Comparison of ENCODE assay signal across 18 cellular contexts in genomic region chr20:62852196-62852595, GRCh38. TPM values are rescaled to one million over a fixed set of nuclear protein-coding genes. Genes with fewer than 3 reads are reported as not detected.
A peak's percentile ranks its signal among the peaks of the same experiment; 100 is the strongest.
DNase-seq lines count a peak whose midpoint lies in the region; ATAC-seq, FAIRE-seq and TF ChIP-seq lines count a peak whose summit lies in the region.
"Had no signal": no experiment of that assay in that cellular context is flagged by ENCODE, and none has a peak within 500 bp of the region (broad histone marks: within the 10 kb centered on the region; RNA-seq: fewer than 3 reads in every experiment).

No MANE protein-coding gene starts in this region.

- H3K79me2 ChIP-seq in OCI-LY3 (ENCODE audit: low read length): peaks cover 100% of the 10 kb centered on the region
- no peaks in the 10 kb centered on the region for H3K79me2 ChIP-seq in K562 (ENCODE audit: control insufficient read depth, insufficient read depth, low read length)

- no peak overlapping the region for H3K4me3 Mint-ChIP-seq in activated naive CD4-positive, alpha-beta T cell treated with anti-CD3 and anti-CD28 coated beads, Interleukin-2, amount 10 ng/mL, durations not matched to agents 7 days and 5 days
- H3K4me3 Mint-ChIP-seq: CD4-positive, alpha-beta T cell had no signal

- H3K27me3 ChIP-seq in BLaER1 (no peaks in the 10 kb centered on the region), OCI-LY3 (ENCODE audit: low read depth, low read length) (no peaks in the 10 kb centered on the region), K562 (ENCODE audit: control insufficient read depth in 2 of 2, insufficient read depth in 2 of 2, low read length in 2 of 2) (no peaks in the 10 kb centered on the region)
- H3K27me3 ChIP-seq: BE2C had no signal

- H3K4me2 ChIP-seq in BLaER1: peak overlapping the region; percentile 7; the same call in 1 of the 2 replicates
- no peak overlapping the region for H3K4me2 ChIP-seq in OCI-LY3 (ENCODE audit: low read length)
- H3K4me2 ChIP-seq in K562 (ENCODE audit: insufficient read depth, low read length): no peak overlapping the region

- H2AFZ ChIP-seq in OCI-LY3 (ENCODE audit: low read depth, low read length): no peak overlapping the region
- no peak overlapping the region for H2AFZ ChIP-seq in K562 (ENCODE audit: low read depth, low read length)
- H2AFZ ChIP-seq: GM23248 had no signal

- H3K9me3 ChIP-seq in BLaER1 (no peaks in the 10 kb centered on the region), OCI-LY3 (ENCODE audit: insufficient read depth, low read length) (no peaks in the 10 kb centered on the region), K562 (replicated peaks; ENCODE audit: control insufficient read depth, insufficient read depth, low read depth, low read length) (no peaks in the 10 kb centered on the region)
- H3K9me3 ChIP-seq: BE2C, Caco-2 had no signal

- in situ Hi-C loops in K562 (cut with MboI): no loop called here

- H3K9me1 ChIP-seq in K562 (ENCODE audit: control insufficient read depth, insufficient read depth, low read length): no peaks in the 10 kb centered on the region

- no peaks in the 10 kb centered on the region for H3K4me1 Mint-ChIP-seq in activated naive CD4-positive, alpha-beta T cell treated with anti-CD3 and anti-CD28 coated beads, Interleukin-2, amount 10 ng/mL, durations not matched to agents 7 days and 5 days

- H4K20me1 ChIP-seq in BLaER1 (peaks cover 92% of the 10 kb centered on the region), OCI-LY3 (ENCODE audit: insufficient read depth, low read length) (peaks cover 71% of the 10 kb centered on the region), K562 (replicated peaks; ENCODE audit: control insufficient read depth, insufficient read depth, low read length) (no peaks in the 10 kb centered on the region)

- H3K4me1 ChIP-seq in BLaER1 (peaks cover 48% of the 10 kb centered on the region), OCI-LY3 (ENCODE audit: low read length) (peaks cover 43% of the 10 kb centered on the region), K562 (replicated peaks in 1 of 2; ENCODE audit: control insufficient read depth in 2 of 2, insufficient read depth in 2 of 2, low read length in 2 of 2) (peaks cover 0 to 20% of the 10 kb centered on the region in 2 experiments; a peak in 2 of 5 replicates)
- H3K4me1 ChIP-seq: BE2C, Caco-2 had no signal

- peaks cover 94% of the 10 kb centered on the region for H3K36me3 ChIP-seq in BLaER1
- peaks cover 84% of the 10 kb centered on the region for H3K36me3 ChIP-seq in OCI-LY3 (replicated peaks; ENCODE audit: low read depth, low read length)
- peaks cover 76% of the 10 kb centered on the region for H3K36me3 ChIP-seq in K562 (ENCODE audit: control insufficient read depth, insufficient read depth, low read length)

- H3K4me3 ChIP-seq in BLaER1 (no peak overlapping the region), OCI-LY3 (ENCODE audit: low read length) (no peak overlapping the region), K562 (no peak overlapping the region)
- H3K4me3 ChIP-seq: GM23248 had no signal

- ATAC-seq in K562: no peak

- FAIRE-seq in K562 (lab: Jason Lieb, UNC): no peak
- FAIRE-seq: A204.1, D721Med, G401.6, GM12891 had no signal

- intact Hi-C loops in K562 (cut with micrococcal nuclease): no loop called here

- no peaks in the 10 kb centered on the region for H3K9me3 Mint-ChIP-seq in activated naive CD4-positive, alpha-beta T cell treated with anti-CD3 and anti-CD28 coated beads, Interleukin-2, amount 10 ng/mL, durations not matched to agents 7 days and 5 days
- H3K9me3 Mint-ChIP-seq: CD4-positive, alpha-beta T cell had no signal

- BruUV-seq in K562 (replicated peaks; lab: Mats Ljungman, UMichigan): no TSS peak

- H3K9ac ChIP-seq in BLaER1 (no peak overlapping the region), OCI-LY3 (ENCODE audit: low read length) (no peak overlapping the region), K562 (ENCODE audit: insufficient read depth in 1 of 2, low read depth in 2 of 2, low read length in 2 of 2) (no peak overlapping the region)
- H3K9ac ChIP-seq: GM23248 had no signal

- TF ChIP-seq RAD21 in K562 (CRISPR knock-in tag; conservative IDR thresholded peaks at IDR 0.05 in 1 of 2, IDR thresholded peaks at IDR 0.05 in 1 of 2): no peak

- DNase-seq in K562 (ENCODE audit: extremely low read depth in 1 of 4, low spot score in 3 of 4) (no peak), substantia nigra (lab: John Stamatoyannopoulos, UW) (no peak)
- no peak for DNase-seq in activated CD4-positive, alpha-beta T cell treated with anti-CD3 and anti-CD28 coated beads for 4 hours
- no peak for DNase-seq in activated naive CD4-positive, alpha-beta T cell treated with anti-CD3 and anti-CD28 coated beads, Interleukin-2, amount 10 ng/mL, durations not matched to agents 7 days and 5 days
- DNase-seq: ACHN; BE2C; Caco-2; CD4-positive, alpha-beta T cell; GM23248; HCEC 1CT had no signal

- TF ChIP-seq CTCF in OCI-LY3 (IDR thresholded peaks at IDR 0.05; ENCODE audit: low read depth, low read length) (no peak), K562 (IDR thresholded peaks at IDR 0.05 in 2 of 3, conservative IDR thresholded peaks at IDR 0.05 in 1 of 3; ENCODE audit: insufficient read depth in 2 of 3, low read depth in 1 of 3, low read length in 3 of 3) (no peak)

- H3K27ac Mint-ChIP-seq in activated naive CD4-positive, alpha-beta T cell treated with anti-CD3 and anti-CD28 coated beads, Interleukin-2, amount 10 ng/mL, durations not matched to agents 7 days and 5 days: no peak overlapping the region
- H3K27ac Mint-ChIP-seq: CD4-positive, alpha-beta T cell had no signal

- H3K27ac ChIP-seq in BLaER1 (peak overlapping the region; percentile 38; the same call in 1 of the 2 replicates), OCI-LY3 (ENCODE audit: low read length) (0 out of 2 replicates have a peak overlapping the region, but pooled peaks have one; percentile 17), K562 (ENCODE audit: extremely low read depth, low read depth, low read length) (no peak overlapping the region), substantia nigra (ENCODE audit: low read depth, low read length, poor library complexity, severe bottlenecking) (peak overlapping the region; percentile 58)
- H3K27ac ChIP-seq: C4-2B, GM23248 had no signal

- TF ChIP-seq POLR2A in K562 (conservative IDR thresholded peaks at IDR 0.05): no peak

- TF ChIP-seq EP300 in K562 (IDR thresholded peaks at IDR 0.05; ENCODE audit: low read length): no peak

- H3K36me3 Mint-ChIP-seq in activated naive CD4-positive, alpha-beta T cell treated with anti-CD3 and anti-CD28 coated beads, Interleukin-2, amount 10 ng/mL, durations not matched to agents 7 days and 5 days: peaks cover 16% of the 10 kb centered on the region

- H3K27me3 Mint-ChIP-seq in activated naive CD4-positive, alpha-beta T cell treated with anti-CD3 and anti-CD28 coated beads, Interleukin-2, amount 10 ng/mL, durations not matched to agents 7 days and 5 days: no peaks in the 10 kb centered on the region
- H3K27me3 Mint-ChIP-seq: CD4-positive, alpha-beta T cell had no signal

- CTCF ChIA-PET in K562 (lab: Yijun Ruan, JAX; ENCODE audit: low intra/inter-chr PET ratio): no interaction called here
- CTCF ChIA-PET in activated naive CD4-positive, alpha-beta T cell treated with anti-CD3 and anti-CD28 coated beads, Interleukin-2, amount 10 ng/mL, durations not matched to agents 7 days and 5 days (lab: Charles Lee): interaction anchor here (0.8 kb wide), 1 partner anchor 10 kb away, joined by 3 read pairs; no protein-coding TSS in a partner anchor

- POLR2A ChIA-PET in K562 (lab: Yijun Ruan, JAX): no interaction called here

- 80% methylated on average over 8 of the region's 8 CpGs for WGBS in K562 (ENCODE audit: insufficient coverage, low coverage, missing lambda C conversion rate)

RNA-seq across cellular contexts. Expression of gene TCFL5, which starts 9.4 kb away (rescaled TPM):
- 13.1 and 14.9 TPM in 2 replicates for total RNA-seq in K562 (2011; cell fraction: chromatin; rRNA removed; ENCODE audit: low replicate concordance)
- total RNA-seq in K562 (2011; cell fraction: nucleolus; rRNA removed): 7.5 and 9.5 TPM in 2 replicates
- total RNA-seq in K562 (2011; cell fraction: nucleoplasm; rRNA removed): 8.6 and 8.8 TPM in 2 replicates
- total RNA-seq in K562 (2014; rRNA removed): 11.1 and 11.2 TPM in 2 replicates
- total RNA-seq in K562 (2014; rRNA removed; fragmentation: Illumina TruSeq; extraction: Trizol): 7.4 and 7.9 TPM in 2 replicates
- 9.2 and 10.2 TPM in 2 replicates for total RNA-seq in K562 (2015; rRNA removed; fragmentation: Illumina TruSeq; extraction: Trizol)
- total RNA-seq in K562 (2021): 11.1 and 12.6 TPM in 2 replicates
- 8.5 and 12.2 TPM in 2 replicates for polyA plus RNA-seq in K562 (2011; rRNA removed)
- polyA plus RNA-seq in K562 (2011; cell fraction: cytosol; rRNA removed): 4.3 and 4.4 TPM in 2 replicates
- polyA plus RNA-seq in K562 (2011; cell fraction: nucleus; rRNA removed): 8.0 and 8.3 TPM in 2 replicates
- polyA plus RNA-seq in K562 (2012): 6.7 and 8.1 TPM in 2 replicates
- polyA plus RNA-seq in K562 (2014; fragmentation: Illumina TruSeq; extraction: Trizol): 5.9 and 7.9 TPM in 2 replicates
- 1 to 10 TPM in 1 of 2 experiments, under 1 TPM in 1; 1.00 to 1.1 TPM for polyA plus RNA-seq in K562 (2014; fragmentation: Nextera tagmentation; extraction: Ambion mirVana)
- polyA plus RNA-seq in K562 (2014; rRNA removed): 9.1 and 10.5 TPM in 2 replicates
- polyA minus RNA-seq in K562 (2011; rRNA and poly(A)+ RNA removed): 6.6 and 6.8 TPM in 2 replicates
- 3.8 and 6.5 TPM in 2 replicates for polyA minus RNA-seq in K562 (2011; cell fraction: cytosol; rRNA and poly(A)+ RNA removed)
- 1.9 and 3.9 TPM in 2 replicates for polyA minus RNA-seq in K562 (2011; cell fraction: nucleus; rRNA and poly(A)+ RNA removed)

RNA-seq across cellular contexts. Expression of gene COL9A3, which starts 35.3 kb away (rescaled TPM):
- 2.5 and 7.3 TPM in 2 replicates for total RNA-seq in K562 (2011; cell fraction: chromatin; rRNA removed; ENCODE audit: low replicate concordance)
- total RNA-seq in K562 (2011; cell fraction: nucleolus; rRNA removed): 4.0 and 4.9 TPM in 2 replicates
- total RNA-seq in K562 (2011; cell fraction: nucleoplasm; rRNA removed): 2.8 and 4.0 TPM in 2 replicates
- 0.77 and 1.9 TPM in 2 replicates for total RNA-seq in K562 (2014; rRNA removed)
- total RNA-seq in K562 (2014; rRNA removed; fragmentation: Illumina TruSeq; extraction: Trizol): 0.18 and 0.51 TPM in 2 replicates
- 0.98 and 1.4 TPM in 2 replicates for total RNA-seq in K562 (2015; rRNA removed; fragmentation: Illumina TruSeq; extraction: Trizol)
- 1.3 and 1.7 TPM in 2 replicates for total RNA-seq in K562 (2021)
- polyA plus RNA-seq in K562 (2011; rRNA removed): 1.3 and 2.5 TPM in 2 replicates
- 1.7 and 1.9 TPM in 2 replicates for polyA plus RNA-seq in K562 (2011; cell fraction: cytosol; rRNA removed)
- 12.1 and 20.8 TPM in 2 replicates for polyA plus RNA-seq in K562 (2011; cell fraction: nucleus; rRNA removed)
- 2.0 and 3.0 TPM in 2 replicates for polyA plus RNA-seq in K562 (2012)
- 0.48 and 0.76 TPM in 2 replicates for polyA plus RNA-seq in K562 (2014; fragmentation: Illumina TruSeq; extraction: Trizol)
- polyA plus RNA-seq in K562 (2014; fragmentation: Nextera tagmentation; extraction: Ambion mirVana): under 1 TPM in 1 of 2 experiments, not detected in 1; 0.14 TPM
- 3.0 and 3.6 TPM in 2 replicates for polyA plus RNA-seq in K562 (2014; rRNA removed)
- polyA minus RNA-seq in K562 (2011; rRNA and poly(A)+ RNA removed): 0.35 and 0.87 TPM in 2 replicates
- polyA minus RNA-seq in K562 (2011; cell fraction: cytosol; rRNA and poly(A)+ RNA removed): 1.3 TPM in 1 of 2 replicates, not detected in the other
- polyA minus RNA-seq in K562 (2011; cell fraction: nucleus; rRNA and poly(A)+ RNA removed): 1.2 and 2.3 TPM in 2 replicates
- total RNA-seq: CD4-positive, alpha-beta T cell; GM23248; H4 had no signal

RNA-seq across cellular contexts. Expression of gene OGFR, which starts 47.6 kb away (rescaled TPM):
- 16.5 and 43.5 TPM in 2 replicates for total RNA-seq in K562 (2011; cell fraction: chromatin; rRNA removed; ENCODE audit: low replicate concordance)
- total RNA-seq in K562 (2011; cell fraction: nucleolus; rRNA removed): 33.8 and 38.4 TPM in 2 replicates
- total RNA-seq in K562 (2011; cell fraction: nucleoplasm; rRNA removed): 22.4 and 24.6 TPM in 2 replicates
- total RNA-seq in K562 (2014; rRNA removed): 56.3 and 56.5 TPM in 2 replicates
- 8.9 and 10.3 TPM in 2 replicates for total RNA-seq in K562 (2014; rRNA removed; fragmentation: Illumina TruSeq; extraction: Trizol)
- total RNA-seq in K562 (2015; rRNA removed; fragmentation: Illumina TruSeq; extraction: Trizol): 17.5 and 18.7 TPM in 2 replicates
- 33.1 and 36.5 TPM in 2 replicates for total RNA-seq in K562 (2021)
- 23.3 and 25.4 TPM in 2 replicates for polyA plus RNA-seq in K562 (2011; rRNA removed)
- 15.8 and 36.7 TPM in 2 replicates for polyA plus RNA-seq in K562 (2011; cell fraction: cytosol; rRNA removed)
- 32.3 and 48.8 TPM in 2 replicates for polyA plus RNA-seq in K562 (2011; cell fraction: nucleus; rRNA removed)
- polyA plus RNA-seq in K562 (2012): 21.1 and 26.0 TPM in 2 replicates
- polyA plus RNA-seq in K562 (2014; fragmentation: Illumina TruSeq; extraction: Trizol): 16.6 and 22.0 TPM in 2 replicates
- under 1 TPM; 0.39 TPM for polyA plus RNA-seq in K562 (2014; fragmentation: Nextera tagmentation; extraction: Ambion mirVana)
- 34.2 and 36.7 TPM in 2 replicates for polyA plus RNA-seq in K562 (2014; rRNA removed)
- polyA minus RNA-seq in K562 (2011; rRNA and poly(A)+ RNA removed): 17.7 and 23.1 TPM in 2 replicates
- polyA minus RNA-seq in K562 (2011; cell fraction: cytosol; rRNA and poly(A)+ RNA removed): 19.9 and 22.3 TPM in 2 replicates
- 8.8 and 9.7 TPM in 2 replicates for polyA minus RNA-seq in K562 (2011; cell fraction: nucleus; rRNA and poly(A)+ RNA removed)

RNA-seq across cellular contexts. Expression of gene MRGBP, which starts 55.9 kb away (rescaled TPM):
- 11.0 and 21.6 TPM in 2 replicates for total RNA-seq in K562 (2011; cell fraction: chromatin; rRNA removed; ENCODE audit: low replicate concordance)
- 16.4 and 17.2 TPM in 2 replicates for total RNA-seq in K562 (2011; cell fraction: nucleolus; rRNA removed)
- total RNA-seq in K562 (2011; cell fraction: nucleoplasm; rRNA removed): 12.8 and 15.0 TPM in 2 replicates
- total RNA-seq in K562 (2014; rRNA removed): 31.3 and 37.0 TPM in 2 replicates
- 18.1 TPM in 2 replicates for total RNA-seq in K562 (2014; rRNA removed; fragmentation: Illumina TruSeq; extraction: Trizol)
- total RNA-seq in K562 (2015; rRNA removed; fragmentation: Illumina TruSeq; extraction: Trizol): 25.2 and 25.7 TPM in 2 replicates
- total RNA-seq in K562 (2021): 25.1 and 26.1 TPM in 2 replicates
- polyA plus RNA-seq in K562 (2011; rRNA removed): 18.7 and 20.7 TPM in 2 replicates
- polyA plus RNA-seq in K562 (2011; cell fraction: cytosol; rRNA removed): 20.8 and 28.5 TPM in 2 replicates
- 27.0 and 39.1 TPM in 2 replicates for polyA plus RNA-seq in K562 (2011; cell fraction: nucleus; rRNA removed)
- polyA plus RNA-seq in K562 (2012): 14.8 and 21.7 TPM in 2 replicates
- polyA plus RNA-seq in K562 (2014; fragmentation: Illumina TruSeq; extraction: Trizol): 18.4 and 21.0 TPM in 2 replicates
- 1 to 10 TPM; 1.9 to 2.8 TPM for polyA plus RNA-seq in K562 (2014; fragmentation: Nextera tagmentation; extraction: Ambion mirVana)
- 26.3 and 26.7 TPM in 2 replicates for polyA plus RNA-seq in K562 (2014; rRNA removed)
- 12.7 and 15.7 TPM in 2 replicates for polyA minus RNA-seq in K562 (2011; rRNA and poly(A)+ RNA removed)
- 9.6 and 11.5 TPM in 2 replicates for polyA minus RNA-seq in K562 (2011; cell fraction: cytosol; rRNA and poly(A)+ RNA removed)
- polyA minus RNA-seq in K562 (2011; cell fraction: nucleus; rRNA and poly(A)+ RNA removed): 9.4 and 12.2 TPM in 2 replicates
